ENCODE assay signal across 13 cellular contexts in genomic region chr2:209629622-209630021, GRCh38.
DNase-seq lines count a peak whose midpoint lies in the region; ATAC-seq and TF ChIP-seq lines count a peak whose summit lies in the region.
"Had no signal": no experiment of that assay in that cellular context is flagged by ENCODE, and none has a peak within 500 bp of the region (broad histone marks: within the 10 kb centered on the region; RNA-seq: fewer than 3 reads in every experiment).

No MANE protein-coding gene starts in this region.

- intact Hi-C loops in thyroid gland (cut with DNase I) = no loop called here
- intact Hi-C loops in left ventricle myocardium superior (cut with micrococcal nuclease) = no loop called here

- H3K4me1 ChIP-seq in foreskin keratinocyte = no peaks in the 10 kb centered on the region
- H3K4me1 ChIP-seq in thyroid gland = peaks cover 6 to 7% of the 10 kb centered on the region in 2 donors
- H3K4me1 ChIP-seq: colonic mucosa, spleen had no signal

- ATAC-seq in foreskin keratinocyte (peak; percentile 57), left ventricle myocardium superior (no peak), HG02885 (IDR thresholded peaks at IDR 0.05; ENCODE audit: poor library complexity, unreplicated experiment) (no peak)

- no peak for TF ChIP-seq CTCF in foreskin keratinocyte (conservative IDR thresholded peaks at IDR 0.05)
- TF ChIP-seq CTCF in thyroid gland (IDR thresholded peaks at IDR 0.05) = no peak

- DNase-seq in NCI-H2171 treated with DMSO at 0.1 percent for 48 hours (lab: John Stamatoyannopoulos, UW) (peak; percentile 24), NCI-H2171 (lab: John Stamatoyannopoulos, UW) (no peak), amniotic stem cell (lab: John Stamatoyannopoulos, UW) (peak; percentile 20), foreskin keratinocyte (no peak), thyroid gland (peak; percentile 4 to 5), KG1 (lab: John Stamatoyannopoulos, UW) (no peak), left ventricle myocardium superior (no peak)
- DNase-seq: activated B cell treated with CpG ODN at 0.5 μM for 24 hours, colonic mucosa, Karpas-422, NCI-H510A, spleen had no signal

- H3K27ac ChIP-seq in foreskin keratinocyte (no peak overlapping the region), thyroid gland (peak overlapping the region in 2 of 3 donors; percentile 15 to 50)
- H3K27ac ChIP-seq: colonic mucosa, spleen had no signal

- H3K4me3 ChIP-seq in thyroid gland (replicated peaks in 1 of 3) = no peak overlapping the region
- H3K4me3 ChIP-seq: colonic mucosa, spleen had no signal

- no peaks in the 10 kb centered on the region for H3K9me3 ChIP-seq in thyroid gland
- H3K9me3 ChIP-seq: colonic mucosa, spleen had no signal

- no peaks in the 10 kb centered on the region for H3K36me3 ChIP-seq in thyroid gland
- H3K36me3 ChIP-seq: colonic mucosa, spleen had no signal

- H3K27me3 ChIP-seq in foreskin keratinocyte (no peaks in the 10 kb centered on the region), thyroid gland (no peaks in the 10 kb centered on the region)
- H3K27me3 ChIP-seq: colonic mucosa, spleen had no signal

- TF ChIP-seq POLR2A in thyroid gland (IDR thresholded peaks at IDR 0.05) = no peak

Comparison
In these comparisons a context has a peak if more than half of its experiments do, and no peak if none do; other contexts are left out.
1. DNase-seq: peak in NCI-H2171 treated with DMSO at 0.1 percent for 48 hours (single experiment), amniotic stem cell (single experiment) and thyroid gland (2 of 2); none in NCI-H2171 (single experiment), foreskin keratinocyte (0 of 2), KG1 (single experiment) and left ventricle myocardium superior (single experiment).